ENCODE assay signal across 8 cellular contexts in the genomic region with DNA sequence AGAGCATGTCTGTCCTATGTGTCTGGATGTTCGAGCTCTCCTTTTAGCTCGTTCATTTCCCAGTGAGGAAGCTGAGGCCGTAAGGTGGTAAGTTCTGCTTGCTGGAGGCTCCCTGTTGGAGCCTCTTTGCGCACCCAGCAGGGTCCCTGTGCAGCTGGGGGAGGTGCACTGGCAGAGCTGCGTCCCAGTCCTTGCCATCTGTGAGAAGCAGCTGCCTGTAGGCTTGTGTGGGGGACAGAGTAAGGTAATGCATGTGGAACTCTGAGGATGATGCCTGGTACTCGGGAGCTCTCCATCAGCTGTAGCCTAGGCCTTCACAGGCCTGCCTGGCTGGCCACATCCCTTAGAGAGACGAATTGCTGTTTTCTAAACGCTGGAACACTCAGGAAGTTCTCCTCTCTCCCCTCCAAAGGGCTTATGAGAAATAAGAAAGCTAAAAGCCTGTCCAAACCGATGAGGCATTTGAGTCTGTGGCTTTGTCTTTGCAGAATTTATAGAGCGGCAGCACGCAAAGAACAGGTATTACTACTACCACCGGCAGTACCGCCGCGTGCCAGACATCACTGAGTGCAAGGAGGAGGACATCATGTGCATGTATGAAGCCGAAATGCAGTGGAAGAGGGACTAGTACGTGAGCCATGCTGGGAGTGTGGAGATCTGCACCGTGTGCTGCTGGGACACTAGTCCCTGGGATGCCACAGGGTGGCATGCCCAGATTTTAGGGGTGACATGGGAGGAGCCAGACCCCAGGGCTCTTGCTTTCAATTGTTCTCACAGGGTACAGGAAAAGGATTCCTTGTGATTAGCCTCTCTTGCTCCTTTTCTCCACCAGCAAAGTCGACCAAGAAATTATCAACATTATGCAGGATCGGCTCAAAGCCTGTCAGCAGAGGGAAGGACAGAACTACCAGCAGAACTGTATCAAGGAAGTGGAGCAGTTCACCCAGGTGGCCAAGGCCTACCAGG. TPM values are rescaled to one million over a fixed set of nuclear protein-coding genes. Genes with fewer than 3 reads are reported as not detected.
DNase-seq lines count a peak whose midpoint lies in the region; ATAC-seq and TF ChIP-seq lines count a peak whose summit lies in the region.

No MANE protein-coding gene starts in this region.

- DNase-seq in AG09309 (ENCODE audit: low read depth) (no peak), GM23338 (ENCODE audit: low spot score) (no peak), OCI-M1 (lab: John Stamatoyannopoulos, UW) (peak; percentile 69), lower lobe of right lung (peak; percentile 39), vagina (ENCODE audit: extremely low spot score in 2 of 2) (no peak), tibial artery (no peak), left lobe of liver (ENCODE audit: low spot score) (no peak)
- no peak for DNase-seq in activated naive CD8-positive, alpha-beta T cell treated with anti-CD3 and anti-CD28 coated beads, Interleukin-2, amount 10 ng/mL, durations not matched to agents 7 days and 5 days

- H3K27ac ChIP-seq in GM23338 (ENCODE audit: low read depth) (peak overlapping the region; percentile 84; the same call in 1 of the 2 replicates), lower lobe of right lung (peak overlapping the region; percentile 18), vagina (no peak overlapping the region), tibial artery (peak overlapping the region in 1 of 2 donors; percentile 92)

- H3K36me3 ChIP-seq in GM23338 (ENCODE audit: insufficient read depth) (peaks cover 25% of the 10 kb centered on the region), lower lobe of right lung (peaks cover 26% of the 10 kb centered on the region), vagina (peaks cover 0 to 31% of the 10 kb centered on the region in 2 donors), tibial artery (peaks cover 28 to 34% (median 32%) of the 10 kb centered on the region in 3 donors)

- H3K4me1 Mint-ChIP-seq in GM23338: peaks cover 33% of the 10 kb centered on the region
- peaks cover 45% of the 10 kb centered on the region for H3K4me1 Mint-ChIP-seq in activated naive CD8-positive, alpha-beta T cell treated with anti-CD3 and anti-CD28 coated beads, Interleukin-2, amount 10 ng/mL, durations not matched to agents 7 days and 5 days

- H3K27me3 ChIP-seq in GM23338 (ENCODE audit: insufficient read depth) (no peaks in the 10 kb centered on the region), lower lobe of right lung (ENCODE audit: low read depth) (no peaks in the 10 kb centered on the region), vagina (no peaks in the 10 kb centered on the region), tibial artery (no peaks in the 10 kb centered on the region)

- intact Hi-C loops in lower lobe of right lung (cut with DNase I): no loop called here
- intact Hi-C loops in vagina (cut with DNase I): no loop called here
- intact Hi-C loops in tibial artery (cut with DNase I; ENCODE audit: low total_unique reads): no loop called here

- H3K27me3 Mint-ChIP-seq in GM23338 (ENCODE audit: insufficient read depth, low read depth, poor library complexity): peaks cover 55% of the 10 kb centered on the region
- H3K27me3 Mint-ChIP-seq in activated naive CD8-positive, alpha-beta T cell treated with anti-CD3 and anti-CD28 coated beads, Interleukin-2, amount 10 ng/mL, durations not matched to agents 7 days and 5 days: no peaks in the 10 kb centered on the region

- H3K9me3 ChIP-seq in lower lobe of right lung (no peaks in the 10 kb centered on the region), vagina (no peaks in the 10 kb centered on the region), tibial artery (no peaks in the 10 kb centered on the region)

- H3K4me3 ChIP-seq in AG09309 (ENCODE audit: control insufficient read depth, low read depth, low read length): peak overlapping the region; percentile 81
- H3K4me3 ChIP-seq in GM23338: peak overlapping the region; percentile 89
- H3K4me3 ChIP-seq in lower lobe of right lung: peak overlapping the region; percentile 96
- peak overlapping the region; percentile 73 to 81 for H3K4me3 ChIP-seq in vagina
- peak overlapping the region in 1 of 2 donors; percentile 83 for H3K4me3 ChIP-seq in tibial artery

- ATAC-seq in GM23338: peak; percentile 21
- ATAC-seq in activated naive CD8-positive, alpha-beta T cell treated with anti-CD3 and anti-CD28 coated beads, Interleukin-2, amount 10 ng/mL, durations not matched to agents 7 days and 5 days (ENCODE audit: low read depth): no peak
- ATAC-seq in lower lobe of right lung: no peak
- ATAC-seq in left lobe of liver: no peak

- peaks cover 43% of the 10 kb centered on the region for H3K79me2 ChIP-seq in GM23338 (replicated peaks; ENCODE audit: insufficient read depth)

- H3K4me3 Mint-ChIP-seq in GM23338: peak overlapping the region; percentile 92
- peak overlapping the region; percentile 97 for H3K4me3 Mint-ChIP-seq in activated naive CD8-positive, alpha-beta T cell treated with anti-CD3 and anti-CD28 coated beads, Interleukin-2, amount 10 ng/mL, durations not matched to agents 7 days and 5 days

- peak overlapping the region; percentile 90 for H3K27ac Mint-ChIP-seq in GM23338
- peak overlapping the region; percentile 96 for H3K27ac Mint-ChIP-seq in activated naive CD8-positive, alpha-beta T cell treated with anti-CD3 and anti-CD28 coated beads, Interleukin-2, amount 10 ng/mL, durations not matched to agents 7 days and 5 days

- peaks cover 37% of the 10 kb centered on the region; the same call in 1 of the 2 replicates for H3K4me1 ChIP-seq in GM23338 (ENCODE audit: insufficient read depth)
- peaks cover 43% of the 10 kb centered on the region for H3K4me1 ChIP-seq in lower lobe of right lung
- H3K4me1 ChIP-seq in vagina: peaks cover 43% of the 10 kb centered on the region
- H3K4me1 ChIP-seq in tibial artery: peaks cover 0 to 37% (median 27%) of the 10 kb centered on the region in 4 donors

- H3K36me3 Mint-ChIP-seq in GM23338 (ENCODE audit: low read depth): peaks cover 44% of the 10 kb centered on the region
- H3K36me3 Mint-ChIP-seq in activated naive CD8-positive, alpha-beta T cell treated with anti-CD3 and anti-CD28 coated beads, Interleukin-2, amount 10 ng/mL, durations not matched to agents 7 days and 5 days: peaks cover 22% of the 10 kb centered on the region

- H3K4me2 ChIP-seq in GM23338: peak overlapping the region; percentile 91

- TF ChIP-seq CTCF in AG09309 (IDR thresholded peaks at IDR 0.05; ENCODE audit: control insufficient read depth, insufficient read depth, low read depth, low read length, missing control alignments) (no peak), GM23338 (conservative IDR thresholded peaks at IDR 0.05; ENCODE audit: low read depth in 2 of 2) (no peak), lower lobe of right lung (IDR thresholded peaks at IDR 0.05) (no peak), vagina (IDR thresholded peaks at IDR 0.05) (no peak), tibial artery (IDR thresholded peaks at IDR 0.05) (no peak)

- no peaks in the 10 kb centered on the region for H3K9me2 ChIP-seq in GM23338 (ENCODE audit: insufficient read depth)

- no peak for TF ChIP-seq POLR2A in vagina (IDR thresholded peaks at IDR 0.05)

- H3K9me3 Mint-ChIP-seq in GM23338: peaks cover 8% of the 10 kb centered on the region; the same call in 2 of the 3 replicates
- H3K9me3 Mint-ChIP-seq in activated naive CD8-positive, alpha-beta T cell treated with anti-CD3 and anti-CD28 coated beads, Interleukin-2, amount 10 ng/mL, durations not matched to agents 7 days and 5 days: no peaks in the 10 kb centered on the region

- H4K20me1 ChIP-seq in GM23338 (replicated peaks; ENCODE audit: insufficient read depth): peaks cover 27% of the 10 kb centered on the region

- H2AFZ ChIP-seq in GM23338: no peak overlapping the region

- POLR2A ChIA-PET in activated naive CD8-positive, alpha-beta T cell treated with anti-CD3 and anti-CD28 coated beads, Interleukin-2, amount 10 ng/mL, durations not matched to agents 7 days and 5 days (lab: Charles Lee): interaction anchor here (0.5 to 4.0 kb wide), 6 partner anchors 9 to 194 kb away, joined by 3 to 37 read pairs (median 4); partner anchors contain the start of genes GFER, MSRB1, TBL3 and TRAF7

- H3F3A ChIP-seq in GM23338 (replicated peaks; ENCODE audit: low read depth): peaks cover 49% of the 10 kb centered on the region

TF ChIP-seq in GM23338, 12 proteins besides CTCF, POLR2A, EP300 and RAD21 (continues in another document):
- TF ChIP-seq POLR2AphosphoS5 (IDR thresholded peaks at IDR 0.05; ENCODE audit: low read depth): peak; percentile 80

RNA-seq across cellular contexts. Expression of gene NDUFB10, which starts 1.6 kb away (rescaled TPM):
- 244 and 280 TPM in 2 replicates for total RNA-seq in GM23338 (2014; rRNA removed; shearing (Covaris generic))
- polyA plus RNA-seq in GM23338 (2016; fragmentation: Nextera tagmentation; extraction: Ambion mirVana): 495 and 527 TPM in 2 replicates
- total RNA-seq in activated naive CD8-positive, alpha-beta T cell treated with anti-CD3 and anti-CD28 coated beads, Interleukin-2, amount 10 ng/mL, durations not matched to agents 7 days and 5 days: 100 to 1,000 TPM; 108 to 115 TPM
- total RNA-seq in lower lobe of right lung: 85.8 TPM
- 132 TPM for total RNA-seq in vagina
- 88.6 TPM for total RNA-seq in left lobe of liver

RNA-seq across cellular contexts. Expression of gene RPS2, which starts 3.7 kb away (rescaled TPM):
- 3,232 and 3,786 TPM in 2 replicates for total RNA-seq in GM23338 (2014; rRNA removed; shearing (Covaris generic))
- polyA plus RNA-seq in GM23338 (2016; fragmentation: Nextera tagmentation; extraction: Ambion mirVana): 3,992 and 4,335 TPM in 2 replicates
- 1,000 to 10,000 TPM; 2,404 to 2,409 TPM for total RNA-seq in activated naive CD8-positive, alpha-beta T cell treated with anti-CD3 and anti-CD28 coated beads, Interleukin-2, amount 10 ng/mL, durations not matched to agents 7 days and 5 days
- total RNA-seq in lower lobe of right lung (1,721 TPM), vagina (3,117 TPM), left lobe of liver (545 TPM)

RNA-seq across cellular contexts. Expression of gene RNF151, which starts 5.7 kb away (rescaled TPM):
- not detected in 2 replicates for total RNA-seq in GM23338 (2014; rRNA removed; shearing (Covaris generic))
- not detected in 2 replicates for polyA plus RNA-seq in GM23338 (2016; fragmentation: Nextera tagmentation; extraction: Ambion mirVana)
- total RNA-seq in activated naive CD8-positive, alpha-beta T cell treated with anti-CD3 and anti-CD28 coated beads, Interleukin-2, amount 10 ng/mL, durations not matched to agents 7 days and 5 days: not detected
- total RNA-seq in lower lobe of right lung: not detected
- total RNA-seq in vagina: not detected
- not detected for total RNA-seq in left lobe of liver

RNA-seq across cellular contexts. Expression of gene RPL3L, which starts 6.5 kb away (rescaled TPM):
- total RNA-seq in GM23338 (2014; rRNA removed; shearing (Covaris generic)): 0.31 and 0.59 TPM in 2 replicates
- polyA plus RNA-seq in GM23338 (2016; fragmentation: Nextera tagmentation; extraction: Ambion mirVana): 0.68 and 1.1 TPM in 2 replicates
- total RNA-seq in activated naive CD8-positive, alpha-beta T cell treated with anti-CD3 and anti-CD28 coated beads, Interleukin-2, amount 10 ng/mL, durations not matched to agents 7 days and 5 days: not detected
- total RNA-seq in lower lobe of right lung: not detected
- total RNA-seq in vagina: not detected
- not detected for total RNA-seq in left lobe of liver

RNA-seq across cellular contexts. Expression of gene TBL3, which starts 10.9 kb away (rescaled TPM):
- total RNA-seq in GM23338 (2014; rRNA removed; shearing (Covaris generic)): 122 and 157 TPM in 2 replicates
- polyA plus RNA-seq in GM23338 (2016; fragmentation: Nextera tagmentation; extraction: Ambion mirVana): 67.0 and 68.8 TPM in 2 replicates
- 10 to 100 TPM; 29.4 to 30.7 TPM for total RNA-seq in activated naive CD8-positive, alpha-beta T cell treated with anti-CD3 and anti-CD28 coated beads, Interleukin-2, amount 10 ng/mL, durations not matched to agents 7 days and 5 days
- 25.6 TPM for total RNA-seq in lower lobe of right lung
- total RNA-seq in vagina: 44.2 TPM
- 18.6 TPM for total RNA-seq in left lobe of liver

Comparison
In these comparisons a context has a peak if more than half of its experiments do, and no peak if none do; other contexts are left out.
1. DNase-seq: peak in OCI-M1 (single experiment) and lower lobe of right lung (single experiment); none in AG09309 (single experiment), GM23338 (single experiment), activated naive CD8-positive, alpha-beta T cell treated with anti-CD3 and anti-CD28 coated beads, Interleukin-2, amount 10 ng/mL, durations not matched to agents 7 days and 5 days (single experiment), vagina (0 of 2), tibial artery (0 of 2) and left lobe of liver (single experiment).